Comparison of ENCODE assay signal across 1 cellular context in genomic region chr9:90466481-90466880, GRCh38.
TF ChIP-seq lines count a peak whose summit lies in the region.

No MANE protein-coding gene starts in this region.

TF ChIP-seq in GM23338, 12 proteins besides CTCF, POLR2A, EP300 and RAD21 (continued from another document):
- no peak for TF ChIP-seq REST (IDR thresholded peaks at IDR 0.05; ENCODE audit: unreplicated experiment)
- no peak for TF ChIP-seq JUNB (IDR thresholded peaks at IDR 0.05; ENCODE audit: unreplicated experiment)
- TF ChIP-seq ZNF114 (CRISPR knock-in tag; IDR thresholded peaks at IDR 0.05) = no peak
- TF ChIP-seq POLR2AphosphoS5 (IDR thresholded peaks at IDR 0.05; ENCODE audit: low read depth) = no peak
- TF ChIP-seq NANOG (IDR thresholded peaks at IDR 0.05; ENCODE audit: borderline replicate concordance) = no peak
- TF ChIP-seq ZNF331 (CRISPR knock-in tag; IDR thresholded peaks at IDR 0.05; ENCODE audit: low read depth) = no peak
